ENCODE assay signal across 13 cellular contexts in genomic region chr13:80921971-80922370, GRCh38.
DNase-seq lines count a peak whose midpoint lies in the region; ATAC-seq and TF ChIP-seq lines count a peak whose summit lies in the region.
"Had no signal": no experiment of that assay in that cellular context is flagged by ENCODE, and none has a peak within 500 bp of the region (broad histone marks: within the 10 kb centered on the region; RNA-seq: fewer than 3 reads in every experiment).

No MANE protein-coding gene starts in this region.

- intact Hi-C loops in activated CD8-positive, alpha-beta T cell treated with anti-CD3 and anti-CD28 coated beads for 36 hours (cut with micrococcal nuclease): no loop called here

- no peak overlapping the region for H3K4me3 Mint-ChIP-seq in activated CD8-positive, alpha-beta T cell treated with anti-CD3 and anti-CD28 coated beads for 36 hours
- H3K4me3 Mint-ChIP-seq: CD4-positive, CD25-positive, alpha-beta regulatory T cell; HFFc6 had no signal

- H3K27me3 ChIP-seq in adipocyte (replicated peaks; ENCODE audit: control insufficient read depth, insufficient read depth, low read length): no peaks in the 10 kb centered on the region
- H3K27me3 ChIP-seq: BLaER1 treated with 17β-estradiol and CSF1 and Interleukin-3, amounts not matched to agents 10 nM and 100 nM had no signal

- POLR2A ChIA-PET in activated CD8-positive, alpha-beta T cell treated with anti-CD3 and anti-CD28 coated beads for 36 hours (lab: Charles Lee): no interaction called here

- peak; percentile 10 for DNase-seq in ELR (ENCODE audit: low read depth)
- peak; percentile 45 to 68 for DNase-seq in NOMO-1 (lab: John Stamatoyannopoulos, UW; ENCODE audit: unreplicated experiment in 2 of 2)
- no peak for DNase-seq in adipocyte (ENCODE audit: low read depth)
- peak; percentile 28 for DNase-seq in fibroblast of peridontal ligament (ENCODE audit: extremely low read depth)
- DNase-seq in hypothalamus (lab: John Stamatoyannopoulos, UW): no peak
- no peak for DNase-seq in NCI-H1417 treated with DMSO at 0.1 percent for 48 hours (lab: John Stamatoyannopoulos, UW)
- DNase-seq in activated CD8-positive, alpha-beta T cell treated with anti-CD3 and anti-CD28 coated beads for 36 hours: no peak
- DNase-seq: 8988T; CD4-positive, CD25-positive, alpha-beta regulatory T cell; DMS79; HFFc6 had no signal

- H3K4me1 ChIP-seq in adipocyte (ENCODE audit: control insufficient read depth, insufficient read depth, low read length): peaks cover 16% of the 10 kb centered on the region
- H3K4me1 ChIP-seq: BLaER1 treated with 17β-estradiol and CSF1 and Interleukin-3, amounts not matched to agents 10 nM and 100 nM; HAP-1 had no signal

- TF ChIP-seq CTCF in activated CD8-positive, alpha-beta T cell treated with anti-CD3 and anti-CD28 coated beads for 36 hours (IDR thresholded peaks at IDR 0.05): no peak

- H3K4me3 ChIP-seq in adipocyte (ENCODE audit: low read length): no peak overlapping the region
- H3K4me3 ChIP-seq: BLaER1 treated with 17β-estradiol and CSF1 and Interleukin-3, amounts not matched to agents 10 nM and 100 nM; HAP-1 had no signal

- H3K9me3 Mint-ChIP-seq in activated CD8-positive, alpha-beta T cell treated with anti-CD3 and anti-CD28 coated beads for 36 hours: no peaks in the 10 kb centered on the region

- H3K9me3 ChIP-seq in adipocyte (ENCODE audit: control insufficient read depth, low read length): no peaks in the 10 kb centered on the region
- H3K9me3 ChIP-seq: BLaER1 treated with 17β-estradiol and CSF1 and Interleukin-3, amounts not matched to agents 10 nM and 100 nM; HAP-1 had no signal

- ATAC-seq in activated CD8-positive, alpha-beta T cell treated with anti-CD3 and anti-CD28 coated beads for 36 hours: no peak

- CTCF ChIA-PET in activated CD8-positive, alpha-beta T cell treated with anti-CD3 and anti-CD28 coated beads for 36 hours (lab: Charles Lee): no interaction called here

- H3K27me3 Mint-ChIP-seq in activated CD8-positive, alpha-beta T cell treated with anti-CD3 and anti-CD28 coated beads for 36 hours: no peaks in the 10 kb centered on the region
- H3K27me3 Mint-ChIP-seq: CD4-positive, CD25-positive, alpha-beta regulatory T cell had no signal

- H3K36me3 ChIP-seq in adipocyte (ENCODE audit: control insufficient read depth, insufficient read depth, low read length, severe bottlenecking): no peaks in the 10 kb centered on the region
- H3K36me3 ChIP-seq: BLaER1 treated with 17β-estradiol and CSF1 and Interleukin-3, amounts not matched to agents 10 nM and 100 nM; HAP-1 had no signal

- peak overlapping the region; percentile 17 for H3K9ac ChIP-seq in adipocyte (ENCODE audit: low read length)
- H3K9ac ChIP-seq: BLaER1 treated with 17β-estradiol and CSF1 and Interleukin-3, amounts not matched to agents 10 nM and 100 nM had no signal

- no peaks in the 10 kb centered on the region for H3K36me3 Mint-ChIP-seq in activated CD8-positive, alpha-beta T cell treated with anti-CD3 and anti-CD28 coated beads for 36 hours (ENCODE audit: low read depth)
- H3K36me3 Mint-ChIP-seq: CD4-positive, CD25-positive, alpha-beta regulatory T cell had no signal

- H3K4me1 Mint-ChIP-seq in activated CD8-positive, alpha-beta T cell treated with anti-CD3 and anti-CD28 coated beads for 36 hours (ENCODE audit: low read depth): no peaks in the 10 kb centered on the region
- H3K4me1 Mint-ChIP-seq: CD4-positive, CD25-positive, alpha-beta regulatory T cell had no signal

- H3K27ac Mint-ChIP-seq in activated CD8-positive, alpha-beta T cell treated with anti-CD3 and anti-CD28 coated beads for 36 hours: no peak overlapping the region
- H3K27ac Mint-ChIP-seq: CD4-positive, CD25-positive, alpha-beta regulatory T cell; HFFc6 had no signal

Comparison
In these comparisons a context has a peak if more than half of its experiments do, and no peak if none do; other contexts are left out.
1. DNase-seq: peak in ELR (single experiment), NOMO-1 (2 of 2) and fibroblast of peridontal ligament (single experiment); none in adipocyte (single experiment), hypothalamus (0 of 51), NCI-H1417 treated with DMSO at 0.1 percent for 48 hours (single experiment) and activated CD8-positive, alpha-beta T cell treated with anti-CD3 and anti-CD28 coated beads for 36 hours (single experiment).